Comparison of ENCODE assay signal across 6 cellular contexts in genomic region chr1:78880223-78880622, GRCh38.
"Had no signal": no experiment of that assay in that cellular context is flagged by ENCODE, and none has a peak within 500 bp of the region (broad histone marks: within the 10 kb centered on the region; RNA-seq: fewer than 3 reads in every experiment).

No MANE protein-coding gene starts in this region.

- H3K4me2 ChIP-seq: KMS-11 had no signal

- DNase-seq: IMR-90, KBM-7, KG1 had no signal

- H3K27ac ChIP-seq: HL-60, KMS-11 had no signal

- H3K9ac ChIP-seq: KMS-11 had no signal

- FAIRE-seq: HTR-8/SVneo had no signal
